11 cellular contexts compared by ENCODE assay signal in the genomic region with DNA sequence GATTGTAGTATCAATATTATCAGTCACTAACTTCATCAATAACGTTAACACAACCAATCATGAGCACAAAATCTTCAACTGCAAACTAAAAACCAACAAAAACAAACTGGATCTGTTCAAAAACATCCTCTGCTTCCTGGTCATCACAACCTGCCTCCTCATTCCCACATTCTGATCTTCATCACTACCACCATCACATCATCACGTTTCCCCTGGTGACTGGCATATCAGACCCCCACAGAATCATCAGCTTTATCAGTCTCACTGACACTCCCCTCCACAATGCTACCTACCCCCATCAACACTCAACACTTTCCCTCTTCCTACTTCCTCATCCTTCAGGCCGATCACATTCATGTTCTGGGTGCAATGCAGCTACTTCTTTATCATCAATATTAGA. TPM values are rescaled to one million over a fixed set of nuclear protein-coding genes. Genes with fewer than 3 reads are reported as not detected.
DNase-seq lines count a peak whose midpoint lies in the region; ATAC-seq, FAIRE-seq and TF ChIP-seq lines count a peak whose summit lies in the region.
"Had no signal": no experiment of that assay in that cellular context is flagged by ENCODE, and none has a peak within 500 bp of the region (broad histone marks: within the 10 kb centered on the region; RNA-seq: fewer than 3 reads in every experiment).

No MANE protein-coding gene starts in this region.

- H4K20me1 ChIP-seq in H1 (replicated peaks in 1 of 2; ENCODE audit: control insufficient read depth in 1 of 2, insufficient read depth in 2 of 2, low read length in 2 of 2) = no peaks in the 10 kb centered on the region

- no peak overlapping the region for H3K18ac ChIP-seq in H1 (ENCODE audit: extremely low read depth, low read length)

- no peaks in the 10 kb centered on the region for H3K27me3 Mint-ChIP-seq in activated CD4-positive, alpha-beta T cell treated with anti-CD3 and anti-CD28 coated beads, Interleukin-2, amount 10 ng/mL, durations not matched to agents 24 days and 14 days
- no peaks in the 10 kb centered on the region for H3K27me3 Mint-ChIP-seq in stimulated activated naive B cell treated with anti-CD40 and anti-IgM and Interleukin-4, amounts not matched to agents 10 μg/mL and 1 μg/mL and 100 μg/mL, for 72 hours

- H3K4me1 ChIP-seq in SJCRH30 = peaks cover 18% of the 10 kb centered on the region
- H3K4me1 ChIP-seq in H1 (replicated peaks in 1 of 4; ENCODE audit: control insufficient read depth in 3 of 4, insufficient read depth in 4 of 4, low read length in 3 of 4) = peaks cover 0 to 3% (median 1%) of the 10 kb centered on the region in 4 experiments; a peak in 2 of 7 replicates
- H3K4me1 ChIP-seq in heart right ventricle = peaks cover 0 to 60% (median 9%) of the 10 kb centered on the region in 9 donors

- H3K4me1 Mint-ChIP-seq in activated CD4-positive, alpha-beta T cell treated with anti-CD3 and anti-CD28 coated beads, Interleukin-2, amount 10 ng/mL, durations not matched to agents 24 days and 14 days = peaks cover 67% of the 10 kb centered on the region
- H3K4me1 Mint-ChIP-seq in stimulated activated naive B cell treated with anti-CD40 and anti-IgM and Interleukin-4, amounts not matched to agents 10 μg/mL and 1 μg/mL and 100 μg/mL, for 72 hours = peaks cover 46 to 70% of the 10 kb centered on the region in 2 donors

- peaks cover 23% of the 10 kb centered on the region for H3K36me3 ChIP-seq in SJCRH30
- H3K36me3 ChIP-seq in H1 (ENCODE audit: control insufficient read depth in 2 of 4, insufficient read depth in 4 of 4, low read length in 3 of 4) = peaks cover 0 to 4% (median 0%) of the 10 kb centered on the region in 4 experiments; a peak in 1 of 8 replicates
- H3K36me3 ChIP-seq in heart right ventricle = peaks cover 0 to 72% (median 5%) of the 10 kb centered on the region in 9 donors

- no peak overlapping the region for H3K9ac ChIP-seq in H1 (replicated peaks in 1 of 4; ENCODE audit: extremely low read depth in 1 of 4, low read depth in 3 of 4, low read length in 3 of 4)

- peaks cover 0 to 14% of the 10 kb centered on the region in 2 experiments; a peak in 3 of 4 replicates for H3K79me2 ChIP-seq in H1 (ENCODE audit: control insufficient read depth in 1 of 2, insufficient read depth in 2 of 2, low read length in 2 of 2)

- TF ChIP-seq CTCF in H1 (IDR thresholded peaks at IDR 0.05; ENCODE audit: control extremely low read depth in 1 of 3, insufficient read depth in 1 of 3, low read depth in 1 of 3, low read length in 3 of 3) (no peak), heart right ventricle (IDR thresholded peaks at IDR 0.05) (no peak)

- 88% methylated on average over 3 of the region's 3 CpGs; no CpG with 5 or more reads in 1 of the 2 experiments for WGBS in H1 (ENCODE audit: extremely low coverage in 1 of 2, insufficient coverage in 1 of 2, insufficient read length in 1 of 2, insufficient replicate concordance in 2 of 2, low coverage in 1 of 2, low lambda C conversion rate in 2 of 2, missing lambda C conversion rate in 1 of 2), 2 experiments
- 77 to 79% methylated on average over 3 of the region's 3 CpGs for WGBS in heart right ventricle, 2 donors

- no peak overlapping the region for H2BK12ac ChIP-seq in H1 (ENCODE audit: low read depth, low read length)

- H3K23me2 ChIP-seq in H1 (ENCODE audit: low read depth, low read length) = no peaks in the 10 kb centered on the region; the same call in 1 of the 2 replicates

- H2AFZ ChIP-seq in H1 (ENCODE audit: low read length) = no peak overlapping the region

- peak overlapping the region; percentile 71; the same call in 1 of the 2 replicates for H2BK5ac ChIP-seq in H1 (ENCODE audit: low read depth, low read length)

- ATAC-seq in stimulated activated naive B cell treated with anti-CD40 and anti-IgM and Interleukin-4, amounts not matched to agents 10 μg/mL and 1 μg/mL and 100 μg/mL, for 72 hours (replicated peaks) = peak in 1 of 2 donors; percentile 24
- ATAC-seq in GM21717 (IDR thresholded peaks at IDR 0.05; ENCODE audit: unreplicated experiment) = no peak
- ATAC-seq in heart right ventricle = no peak

- DNase-seq in activated CD4-positive, alpha-beta T cell treated with anti-CD3 and anti-CD28 coated beads, Interleukin-2, amount 10 ng/mL, durations not matched to agents 24 days and 14 days = no peak
- DNase-seq in activated CD4-positive, alpha-beta T cell treated with anti-CD3 and anti-CD28 coated beads for 1 hour = no peak
- DNase-seq in SJCRH30 (no peak), H1 (ENCODE audit: low read depth in 1 of 2, low spot score in 2 of 2) (no peak), heart right ventricle (no peak), amniotic stem cell (lab: John Stamatoyannopoulos, UW) (no peak)
- DNase-seq in stimulated activated naive B cell treated with anti-CD40 and anti-IgM and Interleukin-4, amounts not matched to agents 10 μg/mL and 1 μg/mL and 100 μg/mL, for 72 hours = no peak
- DNase-seq: activated CD4-positive, alpha-beta T cell treated with anti-CD3 and anti-CD28 coated beads for 4 hours; cerebellar nuclear complex; hypothalamus had no signal

- peak overlapping the region; percentile 31 for H3K27ac Mint-ChIP-seq in activated CD4-positive, alpha-beta T cell treated with anti-CD3 and anti-CD28 coated beads, Interleukin-2, amount 10 ng/mL, durations not matched to agents 24 days and 14 days
- peak overlapping the region; percentile 49 for H3K27ac Mint-ChIP-seq in stimulated activated naive B cell treated with anti-CD40 and anti-IgM and Interleukin-4, amounts not matched to agents 10 μg/mL and 1 μg/mL and 100 μg/mL, for 72 hours

- H3K36me3 Mint-ChIP-seq in activated CD4-positive, alpha-beta T cell treated with anti-CD3 and anti-CD28 coated beads, Interleukin-2, amount 10 ng/mL, durations not matched to agents 24 days and 14 days (ENCODE audit: low read depth) = peaks cover 65% of the 10 kb centered on the region
- H3K36me3 Mint-ChIP-seq in stimulated activated naive B cell treated with anti-CD40 and anti-IgM and Interleukin-4, amounts not matched to agents 10 μg/mL and 1 μg/mL and 100 μg/mL, for 72 hours = peaks cover 43 to 59% of the 10 kb centered on the region in 2 donors

- H2AK5ac ChIP-seq in H1 (ENCODE audit: low read depth, low read length) = no peak overlapping the region

- no peak for TF ChIP-seq RAD21 in H1 (IDR thresholded peaks at IDR 0.05 in 1 of 2, conservative IDR thresholded peaks at IDR 0.05 in 1 of 2; ENCODE audit: low read depth in 2 of 2, low read length in 2 of 2)

- no peak overlapping the region for H3K4me3 Mint-ChIP-seq in activated CD4-positive, alpha-beta T cell treated with anti-CD3 and anti-CD28 coated beads, Interleukin-2, amount 10 ng/mL, durations not matched to agents 24 days and 14 days
- peak overlapping the region; percentile 8 to 39 for H3K4me3 Mint-ChIP-seq in stimulated activated naive B cell treated with anti-CD40 and anti-IgM and Interleukin-4, amounts not matched to agents 10 μg/mL and 1 μg/mL and 100 μg/mL, for 72 hours

- H3K14ac ChIP-seq in H1 (ENCODE audit: insufficient read length) = no peak overlapping the region

- H3K56ac ChIP-seq in H1 (replicated peaks; ENCODE audit: insufficient read length, low read depth, low read length) = no peak overlapping the region

- no peak overlapping the region for H4K8ac ChIP-seq in H1 (ENCODE audit: extremely low read depth, insufficient read depth, low read length)

- POLR2A ChIA-PET in H1 (lab: Charles Lee; ENCODE audit: partially characterized antibody) = interaction anchor here (1.9 kb wide), 1 partner anchor 10 kb away, joined by 4 read pairs; no protein-coding TSS in a partner anchor

- no peak for TF ChIP-seq EP300 in H1 (IDR thresholded peaks at IDR 0.05; ENCODE audit: borderline replicate concordance in 1 of 2, low read depth in 2 of 2, low read length in 2 of 2)

- H3K4ac ChIP-seq in H1 (replicated peaks; ENCODE audit: insufficient read length, low read depth, low read length) = no peak overlapping the region

- no peak for FAIRE-seq in H1 (lab: Jason Lieb, UNC)

- H3K4me3 ChIP-seq in SJCRH30 = no peak overlapping the region
- no peak overlapping the region for H3K4me3 ChIP-seq in H1 (ENCODE audit: extremely low read depth in 1 of 4, insufficient read depth in 2 of 4, low read depth in 3 of 4, low read length in 4 of 4)
- H3K4me3 ChIP-seq in heart right ventricle = no peak overlapping the region

- intact Hi-C loops in activated CD4-positive, alpha-beta T cell treated with anti-CD3 and anti-CD28 coated beads, Interleukin-2, amount 10 ng/mL, durations not matched to agents 24 days and 14 days (cut with micrococcal nuclease) = no loop called here
- intact Hi-C loops in heart right ventricle (cut with DNase I) = no loop called here

- H3K4me2 ChIP-seq in H1 (ENCODE audit: insufficient read depth in 1 of 2, low read depth in 2 of 2, low read length in 2 of 2) = no peak overlapping the region

- peaks cover 4% of the 10 kb centered on the region for H3K9me3 Mint-ChIP-seq in activated CD4-positive, alpha-beta T cell treated with anti-CD3 and anti-CD28 coated beads, Interleukin-2, amount 10 ng/mL, durations not matched to agents 24 days and 14 days
- peaks cover 1 to 4% of the 10 kb centered on the region in 2 donors for H3K9me3 Mint-ChIP-seq in stimulated activated naive B cell treated with anti-CD40 and anti-IgM and Interleukin-4, amounts not matched to agents 10 μg/mL and 1 μg/mL and 100 μg/mL, for 72 hours

- H3K79me1 ChIP-seq in H1 (ENCODE audit: low read depth, low read length) = no peaks in the 10 kb centered on the region; the same call in 1 of the 2 replicates

- H3K9me3 ChIP-seq in SJCRH30 (replicated peaks) = no peaks in the 10 kb centered on the region
- H3K9me3 ChIP-seq in H1 (ENCODE audit: insufficient read depth in 2 of 2, low read depth in 1 of 2, low read length in 1 of 2) = no peaks in the 10 kb centered on the region
- no peaks in the 10 kb centered on the region for H3K9me3 ChIP-seq in heart right ventricle

- H4K5ac ChIP-seq in H1 (ENCODE audit: insufficient read length, low read depth, low read length) = no peak overlapping the region

- H2BK15ac ChIP-seq in H1 (ENCODE audit: low read length) = no peak overlapping the region

- H2BK120ac ChIP-seq in H1 (replicated peaks; ENCODE audit: low read depth, low read length) = no peak overlapping the region

- H3K27me3 ChIP-seq in SJCRH30 = no peaks in the 10 kb centered on the region
- no peaks in the 10 kb centered on the region for H3K27me3 ChIP-seq in H1 (replicated peaks in 1 of 4; ENCODE audit: control insufficient read depth in 3 of 4, extremely low read depth in 1 of 4, insufficient read depth in 3 of 4, low read length in 3 of 4)
- H3K27me3 ChIP-seq in heart right ventricle = no peaks in the 10 kb centered on the region

- peak overlapping the region; percentile 3; the same call in 1 of the 2 replicates for H3K27ac ChIP-seq in SJCRH30
- H3K27ac ChIP-seq in H1 (ENCODE audit: low read depth, low read length) = no peak overlapping the region
- H3K27ac ChIP-seq in heart right ventricle = peak overlapping the region in 1 of 10 donors; percentile 26

- CTCF ChIA-PET in H1 (lab: Charles Lee; ENCODE audit: partially characterized antibody) = interaction anchor here (1.0 kb wide), 1 partner anchor 28 kb away, joined by 8 read pairs; no protein-coding TSS in a partner anchor

- no peak overlapping the region for H4K91ac ChIP-seq in H1 (replicated peaks; ENCODE audit: insufficient read length, low read length)

- no peak for TF ChIP-seq POLR2A in H1 (IDR thresholded peaks at IDR 0.05; ENCODE audit: control extremely low read depth in 1 of 2, low read depth in 2 of 2, low read length in 2 of 2)

- H2BK20ac ChIP-seq in H1 (ENCODE audit: low read length) = no peak overlapping the region

- H3K23ac ChIP-seq in H1 (ENCODE audit: insufficient read length) = no peak overlapping the region

RNA-seq across cellular contexts. Expression of a gene that starts 11.4 kb away (rescaled TPM):
- total RNA-seq in activated CD4-positive, alpha-beta T cell treated with anti-CD3 and anti-CD28 coated beads, Interleukin-2, amount 10 ng/mL, durations not matched to agents 24 days and 14 days = 98.9 and 105 TPM in 2 replicates
- total RNA-seq in SJCRH30 (2014; rRNA removed; shearing (Covaris generic)) = 109 and 112 TPM in 2 replicates
- total RNA-seq in H1 (2021; fragmentation: NEBNext Ultra II Directional; extraction: Animal tissue kit (Norgen Biotek cat#: 25700)) = 49.7 and 61.1 TPM in 2 replicates
- polyA plus RNA-seq in H1 (2011; rRNA removed) (201 TPM in 2 replicates), heart right ventricle (10 to 100 TPM; 15.9 to 33.2 TPM)
- 147 TPM for polyA plus RNA-seq in H1 (2011; cell fraction: cytosol; rRNA removed)
- 319 TPM for polyA plus RNA-seq in H1 (2011; cell fraction: nucleus; rRNA removed)
- polyA plus RNA-seq in H1 (2012, experiment 1 of 2) = 47.4 to 54.6 TPM (median 51.3 TPM) in 4 replicates
- polyA plus RNA-seq in H1 (2012, experiment 2 of 2) = 26.3 TPM
- polyA plus RNA-seq in H1 (2013, experiment 1 of 2) = 35.6 TPM
- 34.4 TPM for polyA plus RNA-seq in H1 (2013, experiment 2 of 2)
- polyA minus RNA-seq in H1 (2011; rRNA and poly(A)+ RNA removed) = 329 and 459 TPM in 2 replicates
- polyA minus RNA-seq in H1 (2011; cell fraction: cytosol; rRNA and poly(A)+ RNA removed) = 84.0 TPM
- polyA minus RNA-seq in H1 (2011; cell fraction: nucleus; rRNA and poly(A)+ RNA removed) = 113 TPM
- total RNA-seq in heart right ventricle = 10 to 100 TPM; 35.8 to 51.6 (median 43.5) TPM
